ENCODE assay signal across 1 cellular context in genomic region chr2:74867841-74868658, GRCh38.
TF ChIP-seq lines count a peak whose summit lies in the region.

No MANE protein-coding gene starts in this region.

TF ChIP-seq in IMR-90, 13 proteins besides CTCF, POLR2A, EP300 and RAD21 (continued from another document):
- TF ChIP-seq BHLHE40 (IDR thresholded peaks at IDR 0.05; ENCODE audit: low read depth, low read length) = 0 out of 2 replicates have a peak, but pooled peaks have one; percentile 9
- TF ChIP-seq MXI1 (IDR thresholded peaks at IDR 0.05; ENCODE audit: borderline replicate concordance, low read depth, low read length) = no peak
- TF ChIP-seq SMC3 (IDR thresholded peaks at IDR 0.05; ENCODE audit: low read depth, low read length) = no peak
- TF ChIP-seq FOS (IDR thresholded peaks at IDR 0.05; ENCODE audit: low read depth, low read length) = no peak
